In genomic region chr1:51517361-51518032, GRCh38 we compare ENCODE assay signal across 8 cellular contexts. TPM values are rescaled to one million over a fixed set of nuclear protein-coding genes. Genes with fewer than 3 reads are reported as not detected.
DNase-seq lines count a peak whose midpoint lies in the region; ATAC-seq and TF ChIP-seq lines count a peak whose summit lies in the region.

No MANE protein-coding gene starts in this region.

- no peaks in the 10 kb centered on the region for H3K27me3 ChIP-seq in CD8-positive, alpha-beta memory T cell (ENCODE audit: insufficient read depth, low read length, poor library complexity, severe bottlenecking)
- H3K27me3 ChIP-seq in Loucy (ENCODE audit: insufficient read depth, low read length, poor library complexity, severe bottlenecking): no peaks in the 10 kb centered on the region
- H3K27me3 ChIP-seq in brain microvascular endothelial cell (replicated peaks): no peaks in the 10 kb centered on the region
- H3K27me3 ChIP-seq in upper lobe of right lung: no peaks in the 10 kb centered on the region

- CTCF ChIA-PET in CD8-positive, alpha-beta memory T cell (lab: Charles Lee): interaction anchor here (4.0 kb wide), 1 partner anchor 17 kb away, joined by 14 read pairs; no protein-coding TSS in a partner anchor

- peak overlapping the region; percentile 89 for H3K4me3 ChIP-seq in CD8-positive, alpha-beta memory T cell (ENCODE audit: low read length)
- H3K4me3 ChIP-seq in Loucy (ENCODE audit: low read length, poor library complexity, severe bottlenecking): peak overlapping the region; percentile 98
- H3K4me3 ChIP-seq in brain microvascular endothelial cell (ENCODE audit: low read depth, low read length): peak overlapping the region; percentile 75
- peak overlapping the region; percentile 79 for H3K4me3 ChIP-seq in upper lobe of right lung

- no peak overlapping the region; the same call in 1 of the 2 replicates for H2AFZ ChIP-seq in Loucy (ENCODE audit: low read length)

- peak overlapping the region; percentile 90 to 98 (median 96) for H3K27ac Mint-ChIP-seq in CD8-positive, alpha-beta memory T cell

- H3K36me3 Mint-ChIP-seq in CD8-positive, alpha-beta memory T cell: peaks cover 0 to 10% (median 0%) of the 10 kb centered on the region in 3 donors

- peaks cover 71 to 78% (median 77%) of the 10 kb centered on the region in 3 donors for H3K4me1 Mint-ChIP-seq in CD8-positive, alpha-beta memory T cell

- no peaks in the 10 kb centered on the region for H3K9me3 ChIP-seq in CD8-positive, alpha-beta memory T cell (ENCODE audit: low read length)
- no peaks in the 10 kb centered on the region for H3K9me3 ChIP-seq in Loucy (ENCODE audit: insufficient read depth, low read depth, low read length)
- no peaks in the 10 kb centered on the region for H3K9me3 ChIP-seq in upper lobe of right lung

- TF ChIP-seq CTCF in Loucy (conservative IDR thresholded peaks at IDR 0.05; ENCODE audit: low read length): no peak
- no peak for TF ChIP-seq CTCF in brain microvascular endothelial cell (IDR thresholded peaks at IDR 0.05; ENCODE audit: low read depth, low read length, missing control alignments)
- TF ChIP-seq CTCF in upper lobe of right lung (IDR thresholded peaks at IDR 0.05): no peak

- ATAC-seq in upper lobe of right lung: no peak

- no peaks in the 10 kb centered on the region for H3K9me2 ChIP-seq in Loucy (replicated peaks; ENCODE audit: low read depth, low read length)

- H4K20me1 ChIP-seq in Loucy (ENCODE audit: insufficient read depth, low read length, poor library complexity, severe bottlenecking): peaks cover 52% of the 10 kb centered on the region

- no peaks in the 10 kb centered on the region for H3K9me3 Mint-ChIP-seq in CD8-positive, alpha-beta memory T cell

- H3F3A ChIP-seq in Loucy (ENCODE audit: low read depth): peaks cover 16% of the 10 kb centered on the region

- peak overlapping the region; percentile 92 to 98 (median 96) for H3K4me3 Mint-ChIP-seq in CD8-positive, alpha-beta memory T cell

- in situ Hi-C loops in brain microvascular endothelial cell (cut with HindIII; ENCODE audit: low pct_ligation_motif_present, low sequenced_read_pairs): no loop called here

- H3K27me3 Mint-ChIP-seq in CD8-positive, alpha-beta memory T cell: no peaks in the 10 kb centered on the region

- H3K79me2 ChIP-seq in Loucy (ENCODE audit: insufficient read depth, low read length): peaks cover 63% of the 10 kb centered on the region

- intact Hi-C loops in upper lobe of right lung (cut with DNase I): no loop called here

- peak overlapping the region; percentile 87 for H3K27ac ChIP-seq in CD8-positive, alpha-beta memory T cell (ENCODE audit: low read depth, low read length)
- H3K27ac ChIP-seq in brain microvascular endothelial cell (no peak overlapping the region), upper lobe of right lung (peak overlapping the region; percentile 88)

- H3K4me2 ChIP-seq in Loucy (ENCODE audit: low read depth, low read length, poor library complexity, severe bottlenecking): peak overlapping the region; percentile 88

- POLR2A ChIA-PET in CD8-positive, alpha-beta memory T cell (lab: Charles Lee): interaction anchor here (0.9 kb wide), 1 partner anchor 16 kb away, joined by 3 read pairs; no protein-coding TSS in a partner anchor

- peak overlapping the region; percentile 91 for H3K9ac ChIP-seq in Loucy (ENCODE audit: low read depth, low read length, poor library complexity, severe bottlenecking)

- peaks cover 51% of the 10 kb centered on the region for H3K4me1 ChIP-seq in CD8-positive, alpha-beta memory T cell (ENCODE audit: insufficient read depth, low read length)
- H3K4me1 ChIP-seq in Loucy (ENCODE audit: insufficient read depth, low read length, poor library complexity, severe bottlenecking) (peaks cover 71% of the 10 kb centered on the region), upper lobe of right lung (peaks cover 44% of the 10 kb centered on the region)

- no peak for DNase-seq in CD8-positive, alpha-beta memory T cell
- DNase-seq in brain microvascular endothelial cell (no peak), medulla oblongata (ENCODE audit: extremely low spot score) (peak; percentile 65), upper lobe of right lung (no peak), DMS53 treated with DMSO at 0.1 percent for 48 hours (lab: John Stamatoyannopoulos, UW; ENCODE audit: unreplicated experiment) (no peak), GM19240 (ENCODE audit: insufficient read length, low spot score) (no peak)
- DNase-seq in stimulated activated CD8-positive, alpha-beta memory T cell treated with anti-CD3 and anti-CD28 coated beads, Interleukin-4, amount 100 ng/mL, for 48 hours: no peak

- H3K36me3 ChIP-seq in CD8-positive, alpha-beta memory T cell (ENCODE audit: insufficient read depth, low read length): no peaks in the 10 kb centered on the region
- H3K36me3 ChIP-seq in Loucy (ENCODE audit: insufficient read depth, low read length): no peaks in the 10 kb centered on the region
- no peaks in the 10 kb centered on the region for H3K36me3 ChIP-seq in brain microvascular endothelial cell (replicated peaks)
- no peaks in the 10 kb centered on the region for H3K36me3 ChIP-seq in upper lobe of right lung

RNA-seq across cellular contexts. Expression of gene EPS15, which starts 1.6 kb away (rescaled TPM):
- total RNA-seq in CD8-positive, alpha-beta memory T cell: 100 to 1,000 TPM; 108 to 112 TPM
- polyA plus RNA-seq in CD8-positive, alpha-beta memory T cell: 59.6 TPM
- 88.5 TPM for total RNA-seq in upper lobe of right lung
